ENCODE assay signal across 9 cellular contexts in genomic region chr12:123141615-123142517, GRCh38. TPM values are rescaled to one million over a fixed set of nuclear protein-coding genes. Genes with fewer than 3 reads are reported as not detected.
DNase-seq lines count a peak whose midpoint lies in the region; TF ChIP-seq lines count a peak whose summit lies in the region.
"Had no signal": no experiment of that assay in that cellular context is flagged by ENCODE, and none has a peak within 500 bp of the region (broad histone marks: within the 10 kb centered on the region; RNA-seq: fewer than 3 reads in every experiment).

No MANE protein-coding gene starts in this region.

- H3K79me1 ChIP-seq in mesendoderm (ENCODE audit: low read length), result peaks cover 2% of the 10 kb centered on the region

- H3K4me1 ChIP-seq in mesendoderm (ENCODE audit: control insufficient read depth, low read depth, low read length) (no peaks in the 10 kb centered on the region), uterus (peaks cover 3 to 18% of the 10 kb centered on the region in 2 donors), A673 (ENCODE audit: insufficient read depth, low read length, poor library complexity, severe bottlenecking) (no peaks in the 10 kb centered on the region)

- DNase-seq in NCI-H2107 treated with DMSO at 0.1 percent for 48 hours (lab: John Stamatoyannopoulos, UW; ENCODE audit: unreplicated experiment) (peak; percentile 44), NCI-H2107 (lab: John Stamatoyannopoulos, UW) (no peak), chondrocyte (ENCODE audit: low spot score) (no peak), mesendoderm (peak; percentile 58), uterus (peak; percentile 63), T-helper 1 cell (no peak), NCI-H2081 treated with DMSO at 0.1 percent for 48 hours (lab: John Stamatoyannopoulos, UW) (no peak), A673 (ENCODE audit: low spot score) (no peak)

- H3K36me3 ChIP-seq in mesendoderm (ENCODE audit: control insufficient read depth, insufficient read depth, low read length) (no peaks in the 10 kb centered on the region), uterus (no peaks in the 10 kb centered on the region), A673 (ENCODE audit: insufficient read depth, low read length, poor library complexity, severe bottlenecking) (no peaks in the 10 kb centered on the region)

- TF ChIP-seq CTCF in chondrocyte (IDR thresholded peaks at IDR 0.05) (peak; percentile 9), uterus (IDR thresholded peaks at IDR 0.05) (no peak), A673 (conservative IDR thresholded peaks at IDR 0.05; ENCODE audit: low read depth, low read length) (no peak)

- CTCF ChIA-PET in A673 (lab: Charles Lee), result no interaction called here

- H3K9me3 Mint-ChIP-seq in chondrocyte (ENCODE audit: low read depth), result no peaks in the 10 kb centered on the region

- H2BK15ac ChIP-seq in mesendoderm (replicated peaks; ENCODE audit: low read depth), result no peak overlapping the region

- no peak overlapping the region for H4K5ac ChIP-seq in mesendoderm (ENCODE audit: low read length)

- no peak overlapping the region for H2AK5ac ChIP-seq in mesendoderm (ENCODE audit: low read length)

- H3K4me1 Mint-ChIP-seq in chondrocyte (ENCODE audit: low read depth), result peaks cover 40% of the 10 kb centered on the region

- no peaks in the 10 kb centered on the region for H3K79me2 ChIP-seq in mesendoderm (ENCODE audit: control insufficient read depth, insufficient read depth, low read length)

- no peak overlapping the region for H4K8ac ChIP-seq in mesendoderm (ENCODE audit: low read depth, low read length)

- intact Hi-C loops in uterus (cut with DNase I; ENCODE audit: low total_unique reads), result no loop called here
- intact Hi-C loops in A673 (cut with micrococcal nuclease; ENCODE audit: unreplicated experiment), result no loop called here

- POLR2A ChIA-PET in A673 (lab: Charles Lee; ENCODE audit: low non-redundant PET), result no interaction called here

- no peak overlapping the region for H3K4me3 Mint-ChIP-seq in chondrocyte (ENCODE audit: unreplicated experiment)

- H3K56ac ChIP-seq in mesendoderm (ENCODE audit: low read length), result peak overlapping the region; percentile 45

- no peak overlapping the region for H3K4me3 ChIP-seq in mesendoderm (ENCODE audit: low read length)
- no peak overlapping the region for H3K4me3 ChIP-seq in uterus
- H3K4me3 ChIP-seq in A673 (ENCODE audit: low read depth, low read length, poor library complexity, severe bottlenecking), result no peak overlapping the region

- no peaks in the 10 kb centered on the region for H3K27me3 Mint-ChIP-seq in chondrocyte (ENCODE audit: low read depth)

- H3K18ac ChIP-seq in mesendoderm (ENCODE audit: low read length), result peak overlapping the region; percentile 20

- no peaks in the 10 kb centered on the region for H3K36me3 Mint-ChIP-seq in chondrocyte (ENCODE audit: low read depth)

- no peaks in the 10 kb centered on the region for H3K27me3 ChIP-seq in mesendoderm (ENCODE audit: insufficient read depth, low read length, poor library complexity)
- H3K27me3 ChIP-seq in uterus, result no peaks in the 10 kb centered on the region
- no peaks in the 10 kb centered on the region for H3K27me3 ChIP-seq in A673 (replicated peaks; ENCODE audit: insufficient read depth, low read depth, low read length, poor library complexity)

- H3K27ac Mint-ChIP-seq in chondrocyte (ENCODE audit: unreplicated experiment), result peak overlapping the region; percentile 90

- peak overlapping the region; percentile 33 for H3K23ac ChIP-seq in mesendoderm (ENCODE audit: low read length)

- H3K27ac ChIP-seq in mesendoderm (ENCODE audit: low read depth, low read length), result peak overlapping the region; percentile 24
- peak overlapping the region; percentile 71 to 76 for H3K27ac ChIP-seq in uterus
- H3K27ac ChIP-seq in A673 (ENCODE audit: low read depth, low read length, poor library complexity, severe bottlenecking), result no peak overlapping the region
- H3K27ac ChIP-seq: C4-2B had no signal

- no CpG with 5 or more reads among the region's 15 CpGs for WGBS in mesendoderm (ENCODE audit: extremely low coverage, insufficient coverage, low lambda C conversion rate)

- no peak for TF ChIP-seq POLR2A in uterus (IDR thresholded peaks at IDR 0.05)

- no peak overlapping the region for H3K4me2 ChIP-seq in mesendoderm (ENCODE audit: low read length)

- H2BK5ac ChIP-seq in mesendoderm (ENCODE audit: low read length), result no peak overlapping the region

- no TSS peak for BruUV-seq in A673 (replicated peaks; lab: Mats Ljungman, UMichigan)

- H3K4ac ChIP-seq in mesendoderm (ENCODE audit: low read depth, low read length), result no peak overlapping the region

- H3K9me3 ChIP-seq in uterus (no peaks in the 10 kb centered on the region), A673 (ENCODE audit: low read depth, low read length, poor library complexity, severe bottlenecking) (no peaks in the 10 kb centered on the region)

- H2BK120ac ChIP-seq in mesendoderm (ENCODE audit: low read depth, low read length), result no peak overlapping the region

- peak overlapping the region; percentile 26 for H3K9ac ChIP-seq in mesendoderm (ENCODE audit: low read length)

RNA-seq across cellular contexts. Expression of gene PITPNM2, which starts 9.0 kb away (rescaled TPM):
- total RNA-seq in chondrocyte (6.1 to 11.6 TPM (median 11.5 TPM) in 3 replicates), uterus (10 to 100 TPM in 1 of 4 donors, 1 to 10 TPM in 2, under 1 TPM in 1; 0.59 to 35.1 (median 4.2) TPM), A673 (2021) (6.4 and 8.9 TPM in 2 replicates)
- polyA plus RNA-seq in mesendoderm (2013, experiment 1 of 2), result 7.1 TPM
- polyA plus RNA-seq in mesendoderm (2013, experiment 2 of 2), result 7.1 TPM

Comparison
In these comparisons a context has a peak if more than half of its experiments do, and no peak if none do; other contexts are left out.
1. DNase-seq: peak in NCI-H2107 treated with DMSO at 0.1 percent for 48 hours (single experiment), mesendoderm (single experiment) and uterus (2 of 2); none in NCI-H2107 (single experiment), chondrocyte (single experiment), T-helper 1 cell (0 of 5), NCI-H2081 treated with DMSO at 0.1 percent for 48 hours (single experiment) and A673 (single experiment).